ENCODE assay signal across 8 cellular contexts in the genomic region with DNA sequence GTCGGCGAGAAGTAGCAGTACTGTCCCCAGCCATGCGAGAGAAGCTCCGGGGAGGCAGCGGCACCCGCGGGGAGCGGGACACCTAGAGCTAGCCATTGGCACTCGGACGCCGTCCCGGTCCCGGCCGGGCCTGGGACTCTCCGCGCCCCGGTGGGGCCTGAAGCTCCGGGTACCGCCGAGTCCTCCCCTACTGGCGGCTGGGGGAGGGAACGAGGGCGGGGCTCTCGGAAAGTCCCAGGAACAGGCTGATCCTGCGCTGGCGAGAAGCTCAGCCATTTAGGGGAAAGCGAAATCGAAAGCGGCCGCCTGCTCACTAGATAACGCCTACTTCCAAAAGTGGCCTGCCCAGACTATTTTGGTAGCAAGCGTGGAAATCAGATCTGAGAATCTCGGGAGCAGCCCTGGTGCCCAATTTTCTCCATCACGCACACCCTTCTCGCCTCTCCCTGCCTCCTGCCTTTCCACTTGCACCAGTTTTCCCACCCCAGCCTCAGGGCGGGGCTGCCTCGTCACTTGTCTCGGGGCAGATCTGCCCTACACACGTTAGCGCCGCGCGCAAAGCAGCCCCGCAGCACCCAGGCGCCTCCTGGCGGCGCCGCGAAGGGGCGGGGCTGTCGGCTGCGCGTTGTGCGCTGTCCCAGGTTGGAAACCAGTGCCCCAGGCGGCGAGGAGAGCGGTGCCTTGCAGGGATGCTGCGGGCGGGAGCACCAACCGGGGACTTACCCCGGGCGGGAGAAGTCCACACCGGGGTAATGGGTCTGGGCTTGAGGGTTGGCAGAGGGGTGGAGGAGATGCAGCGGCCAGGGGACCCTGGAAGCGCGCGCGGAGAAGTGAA. TPM values are rescaled to one million over a fixed set of nuclear protein-coding genes. Genes with fewer than 3 reads are reported as not detected.
DNase-seq lines count a peak whose midpoint lies in the region; ATAC-seq and TF ChIP-seq lines count a peak whose summit lies in the region.

A gene (plus strand): TSS at position 652 of the 835 bp plus-strand sequence. CDS start 38 bp downstream, at position 690.
A gene with protein sequence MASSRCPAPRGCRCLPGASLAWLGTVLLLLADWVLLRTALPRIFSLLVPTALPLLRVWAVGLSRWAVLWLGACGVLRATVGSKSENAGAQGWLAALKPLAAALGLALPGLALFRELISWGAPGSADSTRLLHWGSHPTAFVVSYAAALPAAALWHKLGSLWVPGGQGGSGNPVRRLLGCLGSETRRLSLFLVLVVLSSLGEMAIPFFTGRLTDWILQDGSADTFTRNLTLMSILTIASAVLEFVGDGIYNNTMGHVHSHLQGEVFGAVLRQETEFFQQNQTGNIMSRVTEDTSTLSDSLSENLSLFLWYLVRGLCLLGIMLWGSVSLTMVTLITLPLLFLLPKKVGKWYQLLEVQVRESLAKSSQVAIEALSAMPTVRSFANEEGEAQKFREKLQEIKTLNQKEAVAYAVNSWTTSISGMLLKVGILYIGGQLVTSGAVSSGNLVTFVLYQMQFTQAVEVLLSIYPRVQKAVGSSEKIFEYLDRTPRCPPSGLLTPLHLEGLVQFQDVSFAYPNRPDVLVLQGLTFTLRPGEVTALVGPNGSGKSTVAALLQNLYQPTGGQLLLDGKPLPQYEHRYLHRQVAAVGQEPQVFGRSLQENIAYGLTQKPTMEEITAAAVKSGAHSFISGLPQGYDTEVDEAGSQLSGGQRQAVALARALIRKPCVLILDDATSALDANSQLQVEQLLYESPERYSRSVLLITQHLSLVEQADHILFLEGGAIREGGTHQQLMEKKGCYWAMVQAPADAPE (minus strand): TSS at position 164 of the 835 bp plus-strand sequence. CDS start 68 bp downstream, at position 96.

- H3K27me3 ChIP-seq in Peyer's patch, result no peaks in the 10 kb centered on the region

- H3K9me3 ChIP-seq in Peyer's patch, result no peaks in the 10 kb centered on the region

- peaks cover 0 to 29% (median 9%) of the 10 kb centered on the region in 4 donors for H3K4me1 ChIP-seq in Peyer's patch

- TF ChIP-seq CTCF in Peyer's patch (IDR thresholded peaks at IDR 0.05), result peak; percentile 85 to 98 (median 96)

- DNase-seq in DMS53 (lab: John Stamatoyannopoulos, UW) (peak; percentile 96), HuH-7 (ENCODE audit: low spot score) (peak; percentile 82), Peyer's patch (peak; percentile 95 to 98 (median 97)), myocyte (ENCODE audit: low read depth) (peak; percentile 95)
- peak; percentile 94 to 96 for DNase-seq in activated T-cell treated with anti-CD3 and anti-CD28 coated beads, Interleukin-2, amount 50 U/mL, for 48 hours
- peak; percentile 97 for DNase-seq in stimulated activated CD8-positive, alpha-beta memory T cell treated with anti-CD3 and anti-CD28 coated beads, Interleukin-7, amount 100 ng/mL, for 4 hours (ENCODE audit: low read depth in 2 of 2)

- peaks cover 0 to 49% (median 0%) of the 10 kb centered on the region in 3 donors for H3K36me3 ChIP-seq in Peyer's patch

- peak within 1 kb of the TSS; percentile 95 to 99 (median 96) for H3K4me3 ChIP-seq in Peyer's patch

- peak; percentile 68 for ATAC-seq in GM21515 (IDR thresholded peaks at IDR 0.05; ENCODE audit: unreplicated experiment)
- ATAC-seq in esophagus mucosa, result peak; percentile 96

- TF ChIP-seq POLR2A in Peyer's patch (IDR thresholded peaks at IDR 0.05), result peak; percentile 92 to 95

- peak within 1 kb of the TSS; percentile 97 to 100 (median 98) for H3K27ac ChIP-seq in Peyer's patch

RNA-seq across cellular contexts. Expression of the first gene that starts in this region (rescaled TPM):
- 100 to 1,000 TPM in 1 of 4 donors, 10 to 100 TPM in 3; 53.5 to 124 (median 80.9) TPM for total RNA-seq in Peyer's patch
- total RNA-seq in esophagus mucosa, result 11.7 TPM
- total RNA-seq in myocyte, result 7.2 and 8.2 TPM in 2 replicates
- polyA plus RNA-seq in myocyte (2012), result 17.6 TPM

RNA-seq across cellular contexts. Expression of the second gene that starts in this region (rescaled TPM):
- total RNA-seq in Peyer's patch (100 to 1,000 TPM in 3 of 4 donors, 10 to 100 TPM in 1; 25.6 to 136 (median 107) TPM), esophagus mucosa (26.0 TPM), myocyte (49.7 and 54.7 TPM in 2 replicates)
- 47.2 TPM for polyA plus RNA-seq in myocyte (2012)

Comparison
In these comparisons a context has a peak if more than half of its experiments do, and no peak if none do; other contexts are left out.
1. Peak in every context shown above with its lines: DNase-seq, ATAC-seq, H3K4me3 ChIP-seq and H3K27ac ChIP-seq.